1 cellular context compared by ENCODE assay signal in the genomic region with DNA sequence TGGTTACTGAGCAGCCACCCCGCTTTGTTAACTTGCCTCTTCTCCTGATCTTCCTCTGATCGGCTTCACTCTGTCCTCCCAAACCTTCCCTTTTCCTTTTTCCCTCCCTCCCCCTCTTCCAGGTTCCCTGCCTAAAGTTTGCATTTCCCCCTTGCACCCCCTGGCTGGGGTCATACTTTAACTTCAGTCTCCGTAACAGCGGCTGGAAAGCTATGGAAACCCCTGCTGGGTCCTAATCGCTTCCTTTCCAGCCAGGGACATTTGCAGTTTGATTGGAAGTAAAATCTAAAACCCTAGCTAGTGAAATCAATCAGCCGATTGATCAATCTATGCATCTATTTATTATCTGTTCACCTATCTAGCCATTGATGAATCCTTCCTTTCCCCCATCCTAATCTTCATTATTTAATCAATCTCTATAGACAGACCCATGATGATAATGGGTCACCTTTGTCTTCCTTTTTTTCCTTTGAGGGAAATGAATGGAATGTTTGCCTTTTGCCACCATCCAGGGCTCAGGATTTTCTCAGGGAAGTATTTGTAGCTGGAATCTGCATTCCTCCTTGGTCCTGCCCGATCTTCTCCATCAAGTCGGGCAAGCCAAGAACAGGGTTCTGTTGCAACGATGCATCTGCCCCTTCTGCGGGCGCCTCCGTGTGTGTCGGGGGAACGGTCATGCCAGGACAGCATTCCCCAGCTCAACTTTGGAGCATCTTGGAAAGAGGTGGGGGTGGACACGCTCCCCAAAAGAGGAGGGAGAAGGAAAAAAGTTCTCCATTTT.
TF ChIP-seq lines count a peak whose summit lies in the region.

No MANE protein-coding gene starts in this region.

TF ChIP-seq in endothelial cell of umbilical vein, 7 proteins besides CTCF, POLR2A, EP300 and RAD21:
- no peak for TF ChIP-seq JUN (IDR thresholded peaks at IDR 0.05; ENCODE audit: borderline replicate concordance, insufficient read depth, insufficient read length, low read depth)
- TF ChIP-seq GATA2 (IDR thresholded peaks at IDR 0.05; ENCODE audit: insufficient read depth, insufficient read length, low read depth, low read length), result no peak
- no peak for TF ChIP-seq EZH2 (IDR thresholded peaks at IDR 0.05; ENCODE audit: borderline replicate concordance, low read depth, low read length, severe bottlenecking)
- TF ChIP-seq MYC (IDR thresholded peaks at IDR 0.05; ENCODE audit: low read depth, low read length), result no peak
- TF ChIP-seq POLR2AphosphoS5 (IDR thresholded peaks at IDR 0.05; ENCODE audit: insufficient read depth, low read depth, low read length), result no peak
- TF ChIP-seq MAX (IDR thresholded peaks at IDR 0.05; ENCODE audit: insufficient read depth, insufficient read length), result no peak
- TF ChIP-seq FOS (IDR thresholded peaks at IDR 0.05; ENCODE audit: borderline replicate concordance, insufficient read depth, low read length), result no peak
